11 cellular contexts compared by ENCODE assay signal in genomic region chr14:68970096-68970612, GRCh38. TPM values are rescaled to one million over a fixed set of nuclear protein-coding genes. Genes with fewer than 3 reads are reported as not detected.
DNase-seq lines count a peak whose midpoint lies in the region; ATAC-seq, FAIRE-seq and TF ChIP-seq lines count a peak whose summit lies in the region.
"Had no signal": no experiment of that assay in that cellular context is flagged by ENCODE, and none has a peak within 500 bp of the region (broad histone marks: within the 10 kb centered on the region; RNA-seq: fewer than 3 reads in every experiment).

No MANE protein-coding gene starts in this region.

- H3K4me1 Mint-ChIP-seq in activated naive CD4-positive, alpha-beta T cell treated with anti-CD3 and anti-CD28 coated beads, Interleukin-2, amount 50 U/mL, for 24 hours = peaks cover 86% of the 10 kb centered on the region

- H3K9me3 Mint-ChIP-seq in activated naive CD4-positive, alpha-beta T cell treated with anti-CD3 and anti-CD28 coated beads, Interleukin-2, amount 50 U/mL, for 24 hours = no peaks in the 10 kb centered on the region

- H3K27me3 ChIP-seq in cardiac muscle cell = no peaks in the 10 kb centered on the region
- no peaks in the 10 kb centered on the region for H3K27me3 ChIP-seq in tibial artery

- FAIRE-seq in H54 (lab: Jason Lieb, UNC) = no peak
- FAIRE-seq: bronchial epithelial cell had no signal

- peak overlapping the region; percentile 57 for H3K4me3 Mint-ChIP-seq in activated naive CD4-positive, alpha-beta T cell treated with anti-CD3 and anti-CD28 coated beads, Interleukin-2, amount 50 U/mL, for 24 hours

- H3K9me3 ChIP-seq in cardiac muscle cell (ENCODE audit: low read depth) (no peaks in the 10 kb centered on the region), tibial artery (no peaks in the 10 kb centered on the region)

- peaks cover 49% of the 10 kb centered on the region for H3K4me1 ChIP-seq in cardiac muscle cell (ENCODE audit: low read depth)
- H3K4me1 ChIP-seq in tibial artery = peaks cover 4 to 100% (median 98%) of the 10 kb centered on the region in 4 donors

- intact Hi-C loops in Right ventricle myocardium superior (cut with DNase I) = no loop called here
- intact Hi-C loops in tibial artery (cut with DNase I; ENCODE audit: low total_unique reads) = no loop called here

- DNase-seq in cardiac muscle cell (ENCODE audit: low read depth in 1 of 2, low spot score in 1 of 2) = no peak
- no peak for DNase-seq in Right ventricle myocardium superior
- DNase-seq in left kidney (ENCODE audit: low read depth, low spot score) = peak; percentile 72
- peak in 1 of 2 donors; percentile 17 for DNase-seq in tibial artery
- no peak for DNase-seq in H54 (ENCODE audit: insufficient read length, low spot score)
- DNase-seq in NCI-H1105 treated with DMSO at 0.1 percent for 48 hours (lab: John Stamatoyannopoulos, UW) = no peak
- DNase-seq in NCI-H2196 treated with DMSO at 0.1 percent for 48 hours (lab: John Stamatoyannopoulos, UW; ENCODE audit: unreplicated experiment) = no peak
- DNase-seq: DMS79 treated with DMSO at 0.1 percent for 48 hours had no signal

- peak overlapping the region; percentile 78 for H3K27ac ChIP-seq in cardiac muscle cell
- peak overlapping the region; percentile 97 to 100 for H3K27ac ChIP-seq in tibial artery

- H3K36me3 Mint-ChIP-seq in activated naive CD4-positive, alpha-beta T cell treated with anti-CD3 and anti-CD28 coated beads, Interleukin-2, amount 50 U/mL, for 24 hours = peaks cover 26% of the 10 kb centered on the region

- H3K36me3 ChIP-seq in cardiac muscle cell (no peaks in the 10 kb centered on the region), tibial artery (peaks cover 18 to 34% (median 26%) of the 10 kb centered on the region in 3 donors)

- H3K27ac Mint-ChIP-seq in activated naive CD4-positive, alpha-beta T cell treated with anti-CD3 and anti-CD28 coated beads, Interleukin-2, amount 50 U/mL, for 24 hours = peak overlapping the region; percentile 98

- TF ChIP-seq CTCF in cardiac muscle cell (IDR thresholded peaks at IDR 0.05; ENCODE audit: low read depth, low read length) (no peak), tibial artery (IDR thresholded peaks at IDR 0.05) (no peak)

- no peak for ATAC-seq in Right ventricle myocardium superior (ENCODE audit: poor library complexity)

- H3K27me3 Mint-ChIP-seq in activated naive CD4-positive, alpha-beta T cell treated with anti-CD3 and anti-CD28 coated beads, Interleukin-2, amount 50 U/mL, for 24 hours = no peaks in the 10 kb centered on the region

- H3K4me3 ChIP-seq in cardiac muscle cell (no peak overlapping the region), tibial artery (peak overlapping the region; percentile 7 to 16)
- H3K4me3 ChIP-seq: lung had no signal

- no peak for TF ChIP-seq POLR2A in H54 (IDR thresholded peaks at IDR 0.05; ENCODE audit: low read depth, low read length)

RNA-seq across cellular contexts. Expression of gene ACTN1, which starts 8.9 kb away (rescaled TPM):
- total RNA-seq in cardiac muscle cell (167 and 169 TPM in 2 replicates), Right ventricle myocardium superior (92.5 TPM)
- polyA plus RNA-seq in cardiac muscle cell = 171 and 202 TPM in 2 replicates
